1 cellular context compared by ENCODE assay signal in the genomic region with DNA sequence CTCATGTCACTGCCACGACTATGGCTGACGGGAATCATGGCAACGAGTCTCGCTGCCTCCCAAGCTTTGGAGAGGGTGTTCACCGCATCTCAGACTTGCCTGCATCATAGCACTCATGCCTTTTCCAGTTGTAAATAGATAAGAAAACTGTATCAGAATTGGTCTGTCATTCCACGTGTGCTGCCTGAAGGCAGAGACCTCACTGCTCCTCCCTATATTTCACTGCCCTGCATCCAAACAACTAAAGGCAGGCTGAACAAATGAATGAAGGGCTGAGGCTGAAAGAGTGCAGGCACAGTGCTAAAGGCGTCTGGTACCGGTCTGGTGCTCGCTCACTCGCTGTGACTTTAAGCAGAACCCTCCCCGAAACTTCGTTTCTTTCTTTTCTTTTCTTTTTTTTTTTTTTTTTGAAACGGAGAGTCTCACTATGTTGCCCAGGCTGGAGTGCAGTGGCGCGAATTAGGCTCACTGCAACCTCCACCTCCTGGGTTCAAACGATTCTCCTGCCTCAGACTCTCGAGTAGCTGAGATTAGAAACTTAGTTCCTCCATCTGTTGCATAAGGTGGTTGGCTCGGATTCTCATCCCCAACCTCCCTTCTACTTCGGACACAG.
TF ChIP-seq lines count a peak whose summit lies in the region.

No MANE protein-coding gene starts in this region.

TF ChIP-seq in GM23338, 12 proteins besides CTCF, POLR2A, EP300 and RAD21 (continued from another document):
- TF ChIP-seq, protein P1, sequence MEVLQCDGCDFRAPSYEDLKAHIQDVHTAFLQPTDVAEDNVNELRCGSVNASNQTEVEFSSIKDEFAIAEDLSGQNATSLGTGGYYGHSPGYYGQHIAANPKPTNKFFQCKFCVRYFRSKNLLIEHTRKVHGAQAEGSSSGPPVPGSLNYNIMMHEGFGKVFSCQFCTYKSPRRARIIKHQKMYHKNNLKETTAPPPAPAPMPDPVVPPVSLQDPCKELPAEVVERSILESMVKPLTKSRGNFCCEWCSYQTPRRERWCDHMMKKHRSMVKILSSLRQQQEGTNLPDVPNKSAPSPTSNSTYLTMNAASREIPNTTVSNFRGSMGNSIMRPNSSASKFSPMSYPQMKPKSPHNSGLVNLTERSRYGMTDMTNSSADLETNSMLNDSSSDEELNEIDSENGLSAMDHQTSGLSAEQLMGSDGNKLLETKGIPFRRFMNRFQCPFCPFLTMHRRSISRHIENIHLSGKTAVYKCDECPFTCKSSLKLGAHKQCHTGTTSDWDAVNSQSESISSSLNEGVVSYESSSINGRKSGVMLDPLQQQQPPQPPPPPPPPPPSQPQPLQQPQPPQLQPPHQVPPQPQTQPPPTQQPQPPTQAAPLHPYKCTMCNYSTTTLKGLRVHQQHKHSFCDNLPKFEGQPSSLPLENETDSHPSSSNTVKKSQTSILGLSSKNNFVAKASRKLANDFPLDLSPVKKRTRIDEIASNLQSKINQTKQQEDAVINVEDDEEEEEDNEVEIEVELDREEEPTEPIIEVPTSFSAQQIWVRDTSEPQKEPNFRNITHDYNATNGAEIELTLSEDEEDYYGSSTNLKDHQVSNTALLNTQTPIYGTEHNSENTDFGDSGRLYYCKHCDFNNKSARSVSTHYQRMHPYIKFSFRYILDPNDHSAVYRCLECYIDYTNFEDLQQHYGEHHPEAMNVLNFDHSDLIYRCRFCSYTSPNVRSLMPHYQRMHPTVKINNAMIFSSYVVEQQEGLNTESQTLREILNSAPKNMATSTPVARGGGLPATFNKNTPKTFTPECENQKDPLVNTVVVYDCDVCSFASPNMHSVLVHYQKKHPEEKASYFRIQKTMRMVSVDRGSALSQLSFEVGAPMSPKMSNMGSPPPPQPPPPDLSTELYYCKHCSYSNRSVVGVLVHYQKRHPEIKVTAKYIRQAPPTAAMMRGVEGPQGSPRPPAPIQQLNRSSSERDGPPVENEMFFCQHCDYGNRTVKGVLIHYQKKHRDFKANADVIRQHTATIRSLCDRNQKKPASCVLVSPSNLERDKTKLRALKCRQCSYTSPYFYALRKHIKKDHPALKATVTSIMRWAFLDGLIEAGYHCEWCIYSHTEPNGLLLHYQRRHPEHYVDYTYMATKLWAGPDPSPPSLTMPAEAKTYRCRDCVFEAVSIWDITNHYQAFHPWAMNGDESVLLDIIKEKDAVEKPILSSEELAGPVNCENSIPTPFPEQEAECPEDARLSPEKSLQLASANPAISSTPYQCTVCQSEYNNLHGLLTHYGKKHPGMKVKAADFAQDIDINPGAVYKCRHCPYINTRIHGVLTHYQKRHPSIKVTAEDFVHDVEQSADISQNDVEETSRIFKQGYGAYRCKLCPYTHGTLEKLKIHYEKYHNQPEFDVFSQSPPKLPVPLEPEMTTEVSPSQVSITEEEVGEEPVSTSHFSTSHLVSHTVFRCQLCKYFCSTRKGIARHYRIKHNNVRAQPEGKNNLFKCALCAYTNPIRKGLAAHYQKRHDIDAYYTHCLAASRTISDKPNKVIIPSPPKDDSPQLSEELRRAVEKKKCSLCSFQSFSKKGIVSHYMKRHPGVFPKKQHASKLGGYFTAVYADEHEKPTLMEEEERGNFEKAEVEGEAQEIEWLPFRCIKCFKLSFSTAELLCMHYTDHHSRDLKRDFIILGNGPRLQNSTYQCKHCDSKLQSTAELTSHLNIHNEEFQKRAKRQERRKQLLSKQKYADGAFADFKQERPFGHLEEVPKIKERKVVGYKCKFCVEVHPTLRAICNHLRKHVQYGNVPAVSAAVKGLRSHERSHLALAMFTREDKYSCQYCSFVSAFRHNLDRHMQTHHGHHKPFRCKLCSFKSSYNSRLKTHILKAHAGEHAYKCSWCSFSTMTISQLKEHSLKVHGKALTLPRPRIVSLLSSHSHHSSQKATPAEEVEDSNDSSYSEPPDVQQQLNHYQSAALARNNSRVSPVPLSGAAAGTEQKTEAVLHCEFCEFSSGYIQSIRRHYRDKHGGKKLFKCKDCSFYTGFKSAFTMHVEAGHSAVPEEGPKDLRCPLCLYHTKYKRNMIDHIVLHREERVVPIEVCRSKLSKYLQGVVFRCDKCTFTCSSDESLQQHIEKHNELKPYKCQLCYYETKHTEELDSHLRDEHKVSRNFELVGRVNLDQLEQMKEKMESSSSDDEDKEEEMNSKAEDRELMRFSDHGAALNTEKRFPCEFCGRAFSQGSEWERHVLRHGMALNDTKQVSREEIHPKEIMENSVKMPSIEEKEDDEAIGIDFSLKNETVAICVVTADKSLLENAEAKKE (CRISPR knock-in tag; IDR thresholded peaks at IDR 0.05) = no peak
- TF ChIP-seq, protein P2, sequence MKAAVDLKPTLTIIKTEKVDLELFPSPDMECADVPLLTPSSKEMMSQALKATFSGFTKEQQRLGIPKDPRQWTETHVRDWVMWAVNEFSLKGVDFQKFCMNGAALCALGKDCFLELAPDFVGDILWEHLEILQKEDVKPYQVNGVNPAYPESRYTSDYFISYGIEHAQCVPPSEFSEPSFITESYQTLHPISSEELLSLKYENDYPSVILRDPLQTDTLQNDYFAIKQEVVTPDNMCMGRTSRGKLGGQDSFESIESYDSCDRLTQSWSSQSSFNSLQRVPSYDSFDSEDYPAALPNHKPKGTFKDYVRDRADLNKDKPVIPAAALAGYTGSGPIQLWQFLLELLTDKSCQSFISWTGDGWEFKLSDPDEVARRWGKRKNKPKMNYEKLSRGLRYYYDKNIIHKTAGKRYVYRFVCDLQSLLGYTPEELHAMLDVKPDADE (IDR thresholded peaks at IDR 0.05) = no peak
- TF ChIP-seq CREB1 (CRISPR knock-in tag; IDR thresholded peaks at IDR 0.05; ENCODE audit: low read depth) (no peak), ZNF331 (CRISPR knock-in tag; IDR thresholded peaks at IDR 0.05; ENCODE audit: low read depth) (no peak), STAT1 (IDR thresholded peaks at IDR 0.05; ENCODE audit: unreplicated experiment) (no peak), ZNF114 (CRISPR knock-in tag; IDR thresholded peaks at IDR 0.05) (no peak), NANOG (IDR thresholded peaks at IDR 0.05; ENCODE audit: borderline replicate concordance) (no peak), POLR2AphosphoS5 (IDR thresholded peaks at IDR 0.05; ENCODE audit: low read depth) (no peak)
- TF ChIP-seq, protein P3, sequence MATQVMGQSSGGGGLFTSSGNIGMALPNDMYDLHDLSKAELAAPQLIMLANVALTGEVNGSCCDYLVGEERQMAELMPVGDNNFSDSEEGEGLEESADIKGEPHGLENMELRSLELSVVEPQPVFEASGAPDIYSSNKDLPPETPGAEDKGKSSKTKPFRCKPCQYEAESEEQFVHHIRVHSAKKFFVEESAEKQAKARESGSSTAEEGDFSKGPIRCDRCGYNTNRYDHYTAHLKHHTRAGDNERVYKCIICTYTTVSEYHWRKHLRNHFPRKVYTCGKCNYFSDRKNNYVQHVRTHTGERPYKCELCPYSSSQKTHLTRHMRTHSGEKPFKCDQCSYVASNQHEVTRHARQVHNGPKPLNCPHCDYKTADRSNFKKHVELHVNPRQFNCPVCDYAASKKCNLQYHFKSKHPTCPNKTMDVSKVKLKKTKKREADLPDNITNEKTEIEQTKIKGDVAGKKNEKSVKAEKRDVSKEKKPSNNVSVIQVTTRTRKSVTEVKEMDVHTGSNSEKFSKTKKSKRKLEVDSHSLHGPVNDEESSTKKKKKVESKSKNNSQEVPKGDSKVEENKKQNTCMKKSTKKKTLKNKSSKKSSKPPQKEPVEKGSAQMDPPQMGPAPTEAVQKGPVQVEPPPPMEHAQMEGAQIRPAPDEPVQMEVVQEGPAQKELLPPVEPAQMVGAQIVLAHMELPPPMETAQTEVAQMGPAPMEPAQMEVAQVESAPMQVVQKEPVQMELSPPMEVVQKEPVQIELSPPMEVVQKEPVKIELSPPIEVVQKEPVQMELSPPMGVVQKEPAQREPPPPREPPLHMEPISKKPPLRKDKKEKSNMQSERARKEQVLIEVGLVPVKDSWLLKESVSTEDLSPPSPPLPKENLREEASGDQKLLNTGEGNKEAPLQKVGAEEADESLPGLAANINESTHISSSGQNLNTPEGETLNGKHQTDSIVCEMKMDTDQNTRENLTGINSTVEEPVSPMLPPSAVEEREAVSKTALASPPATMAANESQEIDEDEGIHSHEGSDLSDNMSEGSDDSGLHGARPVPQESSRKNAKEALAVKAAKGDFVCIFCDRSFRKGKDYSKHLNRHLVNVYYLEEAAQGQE (IDR thresholded peaks at IDR 0.05; ENCODE audit: unreplicated experiment) = no peak
